10 cellular contexts compared by ENCODE assay signal in the genomic region with DNA sequence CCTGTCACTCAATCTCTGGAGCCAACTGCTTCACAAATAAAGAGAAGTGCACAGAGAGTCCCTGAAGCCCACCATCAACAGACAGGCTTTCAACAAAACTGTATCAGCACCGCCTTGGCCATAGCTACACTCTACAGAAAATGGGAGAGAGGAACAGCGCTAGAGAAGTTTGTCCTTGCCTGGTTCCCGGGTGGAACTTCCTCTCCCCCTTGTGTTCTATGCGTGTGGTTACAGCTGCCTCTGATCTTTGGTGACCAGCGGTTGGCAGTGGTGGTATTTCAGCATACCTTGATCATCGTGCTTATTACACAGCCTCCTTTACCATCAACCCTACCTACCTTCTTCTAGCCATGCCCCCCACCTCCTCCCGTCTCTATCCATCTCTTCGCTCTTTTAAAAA.
DNase-seq lines count a peak whose midpoint lies in the region; ATAC-seq and TF ChIP-seq lines count a peak whose summit lies in the region.
"Had no signal": no experiment of that assay in that cellular context is flagged by ENCODE, and none has a peak within 500 bp of the region (broad histone marks: within the 10 kb centered on the region; RNA-seq: fewer than 3 reads in every experiment).

No MANE protein-coding gene starts in this region.

- no peaks in the 10 kb centered on the region for H3K36me3 Mint-ChIP-seq in naive thymus-derived CD8-positive, alpha-beta T cell
- no peaks in the 10 kb centered on the region for H3K36me3 Mint-ChIP-seq in activated T-helper 17 cell treated with anti-CD3 and anti-CD28 coated beads, Interleukin-2, amount 50 U/mL, for 72 hours (ENCODE audit: low read depth)

- DNase-seq in D341Med (ENCODE audit: low spot score), result peak; percentile 60
- DNase-seq in LNCaP clone FGC (ENCODE audit: low read depth), result no peak
- peak; percentile 5 for DNase-seq in cerebellar cortex (ENCODE audit: low spot score)
- peak; percentile 13 for DNase-seq in mucosa of gallbladder (ENCODE audit: low spot score)
- DNase-seq in GOT3 (lab: John Stamatoyannopoulos, UW), result no peak
- no peak for DNase-seq in naive thymus-derived CD8-positive, alpha-beta T cell
- DNase-seq: activated CD4-positive, CD25-positive, alpha-beta regulatory T cell treated with anti-CD3 and anti-CD28 coated beads, Interleukin-2, amount 50 U/mL, for 72 hours; effector memory CD8-positive, alpha-beta T cell had no signal

- ATAC-seq in HG03045 (IDR thresholded peaks at IDR 0.05; ENCODE audit: unreplicated experiment), result no peak
- no peak for ATAC-seq in naive thymus-derived CD8-positive, alpha-beta T cell
- no peak for ATAC-seq in activated T-helper 17 cell treated with anti-CD3 and anti-CD28 coated beads, Interleukin-2, amount 50 U/mL, for 72 hours (replicated peaks)
- ATAC-seq: effector memory CD8-positive, alpha-beta T cell had no signal

- peaks cover 0 to 2% (median 0%) of the 10 kb centered on the region in 4 donors for H3K4me1 Mint-ChIP-seq in naive thymus-derived CD8-positive, alpha-beta T cell
- H3K4me1 Mint-ChIP-seq in activated T-helper 17 cell treated with anti-CD3 and anti-CD28 coated beads, Interleukin-2, amount 50 U/mL, for 72 hours, result no peaks in the 10 kb centered on the region

- no peak overlapping the region for H3K27ac Mint-ChIP-seq in naive thymus-derived CD8-positive, alpha-beta T cell
- H3K27ac Mint-ChIP-seq in activated T-helper 17 cell treated with anti-CD3 and anti-CD28 coated beads, Interleukin-2, amount 50 U/mL, for 72 hours, result no peak overlapping the region
- H3K27ac Mint-ChIP-seq: effector memory CD8-positive, alpha-beta T cell had no signal

- H3K4me3 ChIP-seq in LNCaP clone FGC (ENCODE audit: low read depth, low read length), result no peak overlapping the region

- POLR2A ChIA-PET in naive thymus-derived CD8-positive, alpha-beta T cell (lab: Charles Lee), result no interaction called here

- H3K27me3 Mint-ChIP-seq in naive thymus-derived CD8-positive, alpha-beta T cell, result peaks cover 22 to 46% (median 28%) of the 10 kb centered on the region in 5 donors
- peaks cover 38% of the 10 kb centered on the region for H3K27me3 Mint-ChIP-seq in activated T-helper 17 cell treated with anti-CD3 and anti-CD28 coated beads, Interleukin-2, amount 50 U/mL, for 72 hours

- peak; percentile 62 for TF ChIP-seq CTCF in LNCaP clone FGC (IDR thresholded peaks at IDR 0.05; ENCODE audit: control insufficient read depth, extremely low read depth, insufficient read depth)

- peaks cover 0 to 7% (median 0%) of the 10 kb centered on the region in 9 donors for H3K9me3 Mint-ChIP-seq in naive thymus-derived CD8-positive, alpha-beta T cell
- peaks cover 3% of the 10 kb centered on the region for H3K9me3 Mint-ChIP-seq in activated T-helper 17 cell treated with anti-CD3 and anti-CD28 coated beads, Interleukin-2, amount 50 U/mL, for 72 hours
- H3K9me3 Mint-ChIP-seq: effector memory CD8-positive, alpha-beta T cell had no signal

- no peak overlapping the region for H3K4me3 Mint-ChIP-seq in naive thymus-derived CD8-positive, alpha-beta T cell
- H3K4me3 Mint-ChIP-seq in activated T-helper 17 cell treated with anti-CD3 and anti-CD28 coated beads, Interleukin-2, amount 50 U/mL, for 72 hours, result no peak overlapping the region
- H3K4me3 Mint-ChIP-seq: effector memory CD8-positive, alpha-beta T cell had no signal

Comparison
In these comparisons a context has a peak if more than half of its experiments do, and no peak if none do; other contexts are left out.
1. DNase-seq: peak in D341Med (single experiment), cerebellar cortex (single experiment) and mucosa of gallbladder (single experiment); none in LNCaP clone FGC (single experiment), GOT3 (single experiment) and naive thymus-derived CD8-positive, alpha-beta T cell (0 of 10).